Comparison of ENCODE assay signal across 28 cellular contexts in the genomic region with DNA sequence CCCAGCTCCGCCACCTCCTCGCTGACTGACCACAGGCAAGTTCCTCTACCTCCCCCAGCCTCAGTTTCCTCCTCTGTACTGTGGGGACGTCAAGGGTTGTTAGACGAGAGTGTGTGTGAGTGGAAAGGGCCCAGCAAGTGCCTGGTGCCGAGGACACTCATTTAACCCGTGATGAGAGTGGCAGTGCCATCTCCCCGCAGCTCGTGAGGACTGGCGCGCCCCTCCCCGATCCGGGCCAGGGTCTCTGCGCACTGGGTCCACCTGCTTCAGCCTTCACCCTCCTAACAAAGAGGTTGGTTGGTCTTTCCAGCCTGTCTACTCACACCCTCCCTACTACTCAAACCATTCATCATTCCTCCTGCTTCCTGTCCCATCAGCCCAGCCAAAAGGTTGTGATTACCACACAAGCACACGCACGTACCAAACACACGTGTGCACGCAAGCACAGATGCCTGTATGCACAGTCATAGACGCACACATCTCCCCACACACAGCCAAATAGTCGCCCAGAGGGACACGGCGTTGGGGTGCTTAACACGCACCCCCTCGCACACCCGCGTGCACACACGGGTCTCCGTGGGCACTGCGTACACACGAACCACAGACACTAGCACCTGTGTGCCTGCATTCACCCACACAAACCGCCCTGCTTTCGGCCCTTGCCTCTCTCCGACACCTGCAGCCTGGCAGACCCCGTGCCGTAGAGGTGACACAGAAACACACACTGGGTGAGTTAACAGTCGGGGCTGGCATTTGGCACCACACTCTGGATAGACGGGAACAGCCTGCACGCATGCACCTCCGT. TPM values are rescaled to one million over a fixed set of nuclear protein-coding genes. Genes with fewer than 3 reads are reported as not detected.
DNase-seq lines count a peak whose midpoint lies in the region; ATAC-seq and TF ChIP-seq lines count a peak whose summit lies in the region.
"Had no signal": no experiment of that assay in that cellular context is flagged by ENCODE, and none has a peak within 500 bp of the region (broad histone marks: within the 10 kb centered on the region; RNA-seq: fewer than 3 reads in every experiment).

No MANE protein-coding gene starts in this region.

- no peak overlapping the region for H3K4me3 Mint-ChIP-seq in activated CD4-positive, alpha-beta T cell treated with anti-CD3 and anti-CD28 coated beads for 36 hours
- H3K4me3 Mint-ChIP-seq in GM23338 = no peak overlapping the region; the same call in 2 of the 3 replicates
- H3K4me3 Mint-ChIP-seq: activated naive CD8-positive, alpha-beta T cell; CD4-positive, alpha-beta memory T cell; effector memory CD8-positive, alpha-beta T cell; memory B cell; neural crest cell; stimulated activated naive CD8-positive, alpha-beta T cell treated with anti-CD3 and anti-CD28 coated beads, Interleukin-15, amount 100 ng/mL, for 72 hours; T-helper 1 cell treated with Interleukin-12 subunit alpha and Interleukin-12 subunit beta and Interleukin-4 antibody, amounts not matched to agents 30 μg/mL and 1 μg/mL, for 36 hours had no signal

- H4K91ac ChIP-seq in neuronal stem cell (ENCODE audit: low read depth, low read length, poor library complexity) = no peak overlapping the region

- H3K4ac ChIP-seq in neuronal stem cell (ENCODE audit: low read length) = no peak overlapping the region

- no peak overlapping the region for H4K8ac ChIP-seq in neuronal stem cell (ENCODE audit: low read depth, low read length)

- H3K9me2 ChIP-seq in GM23338 (ENCODE audit: insufficient read depth) = no peaks in the 10 kb centered on the region

- peak overlapping the region; percentile 9 for H2AK5ac ChIP-seq in neuronal stem cell (ENCODE audit: low read depth, low read length)

- no peaks in the 10 kb centered on the region for H4K20me1 ChIP-seq in GM23338 (replicated peaks; ENCODE audit: insufficient read depth)

- H2BK12ac ChIP-seq in neuronal stem cell (ENCODE audit: low read length) = peak overlapping the region; percentile 0

- 0 out of 2 replicates have a peak, but pooled peaks cover 2% of the 10 kb centered on the region for H3F3A ChIP-seq in GM23338 (replicated peaks; ENCODE audit: low read depth)

- CTCF ChIA-PET in activated CD4-positive, alpha-beta T cell treated with anti-CD3 and anti-CD28 coated beads for 36 hours (lab: Charles Lee) = interaction anchor here (0.7 to 3.2 kb wide), 6 partner anchors 64 to 969 kb away, joined by 3 to 30 read pairs (median 4); no protein-coding TSS in a partner anchor
- CTCF ChIA-PET in HEK293T (lab: Yijun Ruan, JAX) = interaction anchor here (0.8 to 1.9 kb wide), 2 partner anchors 223 kb away, joined by 3 to 14 read pairs; no protein-coding TSS in a partner anchor

- H3K4me2 ChIP-seq in GM23338 (no peak overlapping the region), neuronal stem cell (ENCODE audit: insufficient read depth, low read length, poor library complexity, severe bottlenecking) (no peak overlapping the region)

- H3K27ac Mint-ChIP-seq in activated CD4-positive, alpha-beta T cell treated with anti-CD3 and anti-CD28 coated beads for 36 hours = no peak overlapping the region
- H3K27ac Mint-ChIP-seq in GM23338 = no peak overlapping the region
- H3K27ac Mint-ChIP-seq: activated naive CD8-positive, alpha-beta T cell; activated T-helper 2 cell treated with anti-CD3 and anti-CD28 coated beads, Interferon-gamma antibody, Interleukin-2, Interleukin-4, amounts not matched to agents 10 μg/mL and 5 μg/mL and 100 μg/mL, durations not matched to agents 14 hours and 24 hours and 36 hours; CD4-positive, alpha-beta memory T cell; effector memory CD8-positive, alpha-beta T cell; memory B cell; stimulated activated naive CD8-positive, alpha-beta T cell treated with anti-CD3 and anti-CD28 coated beads, Interleukin-15, amount 100 ng/mL, for 72 hours; T-helper 1 cell treated with Interleukin-12 subunit alpha and Interleukin-12 subunit beta and Interleukin-4 antibody, amounts not matched to agents 30 μg/mL and 1 μg/mL, for 36 hours had no signal

- no peaks in the 10 kb centered on the region for H3K9me3 Mint-ChIP-seq in activated CD4-positive, alpha-beta T cell treated with anti-CD3 and anti-CD28 coated beads for 36 hours (ENCODE audit: low read depth)
- H3K9me3 Mint-ChIP-seq in GM23338 = no peaks in the 10 kb centered on the region; the same call in 2 of the 3 replicates
- H3K9me3 Mint-ChIP-seq: activated T-helper 2 cell treated with anti-CD3 and anti-CD28 coated beads, Interferon-gamma antibody, Interleukin-2, Interleukin-4, amounts not matched to agents 10 μg/mL and 5 μg/mL and 100 μg/mL, durations not matched to agents 14 hours and 24 hours and 36 hours; effector memory CD8-positive, alpha-beta T cell; neural crest cell; stimulated activated naive CD8-positive, alpha-beta T cell treated with anti-CD3 and anti-CD28 coated beads, Interleukin-15, amount 100 ng/mL, for 72 hours; T-helper 1 cell treated with Interleukin-12 subunit alpha and Interleukin-12 subunit beta and Interleukin-4 antibody, amounts not matched to agents 30 μg/mL and 1 μg/mL, for 36 hours had no signal

- H3K36me3 Mint-ChIP-seq in activated CD4-positive, alpha-beta T cell treated with anti-CD3 and anti-CD28 coated beads for 36 hours (ENCODE audit: low read depth) = no peaks in the 10 kb centered on the region
- H3K36me3 Mint-ChIP-seq in GM23338 (ENCODE audit: low read depth) = no peaks in the 10 kb centered on the region
- H3K36me3 Mint-ChIP-seq: activated naive CD8-positive, alpha-beta T cell; IgD-negative memory B cell; memory B cell had no signal

- H3K36me3 ChIP-seq in GM23338 (ENCODE audit: insufficient read depth) = no peaks in the 10 kb centered on the region
- H3K36me3 ChIP-seq in body of pancreas (replicated peaks in 1 of 2; ENCODE audit: insufficient read depth in 1 of 2, low read depth in 2 of 2) = no peaks in the 10 kb centered on the region
- no peaks in the 10 kb centered on the region for H3K36me3 ChIP-seq in neuronal stem cell (replicated peaks in 1 of 2; ENCODE audit: control insufficient read depth in 2 of 2, insufficient read depth in 2 of 2, low read length in 2 of 2)
- H3K36me3 ChIP-seq: heart left ventricle, left lung, thoracic aorta had no signal

- H3K9me3 ChIP-seq in body of pancreas (no peaks in the 10 kb centered on the region), neuronal stem cell (replicated peaks in 1 of 2; ENCODE audit: control insufficient read depth in 2 of 2, insufficient read depth in 1 of 2, low read depth in 1 of 2, low read length in 2 of 2) (no peaks in the 10 kb centered on the region)
- H3K9me3 ChIP-seq: heart left ventricle, left lung, thoracic aorta had no signal

- H3K23ac ChIP-seq in neuronal stem cell (ENCODE audit: low read depth, low read length, poor library complexity) = peak overlapping the region; percentile 62

- no peak overlapping the region for H2BK120ac ChIP-seq in neuronal stem cell (ENCODE audit: low read depth, low read length)

- H3K9ac ChIP-seq in neuronal stem cell (ENCODE audit: low read depth, low read length, poor library complexity) = no peak overlapping the region

- peak overlapping the region; percentile 40 for H3K14ac ChIP-seq in neuronal stem cell (ENCODE audit: low read length)

- H2BK5ac ChIP-seq in neuronal stem cell (ENCODE audit: low read length) = no peak overlapping the region

- POLR2A ChIA-PET in activated CD4-positive, alpha-beta T cell treated with anti-CD3 and anti-CD28 coated beads for 36 hours (lab: Charles Lee) = no interaction called here
- POLR2A ChIA-PET in HEK293T (lab: Yijun Ruan, JAX) = no interaction called here

- H3K27me3 ChIP-seq in GM23338 (ENCODE audit: insufficient read depth) (no peaks in the 10 kb centered on the region), body of pancreas (peaks cover 0 to 7% of the 10 kb centered on the region in 2 donors), neuronal stem cell (ENCODE audit: control insufficient read depth in 3 of 3, insufficient read depth in 3 of 3, low read depth in 1 of 3, low read length in 3 of 3) (peaks cover 0 to 25% (median 17%) of the 10 kb centered on the region in 3 experiments)

- no peaks in the 10 kb centered on the region for H3K79me1 ChIP-seq in neuronal stem cell (ENCODE audit: low read depth, low read length)

- peak overlapping the region; percentile 65 for H2BK15ac ChIP-seq in neuronal stem cell (ENCODE audit: low read length)

- ATAC-seq in activated CD4-positive, alpha-beta T cell treated with anti-CD3 and anti-CD28 coated beads for 36 hours = peak; percentile 16
- ATAC-seq in GM23338 (peak; percentile 33), body of pancreas (peak; percentile 12), GM19467 (IDR thresholded peaks at IDR 0.05; ENCODE audit: unreplicated experiment) (no peak)
- ATAC-seq: activated CD4-positive, CD25-positive, alpha-beta regulatory T cell treated with anti-CD3 and anti-CD28 coated beads, Interleukin-2, amount 50 U/mL, for 24 hours; effector memory CD8-positive, alpha-beta T cell had no signal

- H2AFZ ChIP-seq in GM23338 (no peak overlapping the region), neuronal stem cell (ENCODE audit: low read length) (no peak overlapping the region)

- intact Hi-C loops in activated CD4-positive, alpha-beta T cell treated with anti-CD3 and anti-CD28 coated beads for 36 hours (cut with DNase I, micrococcal nuclease) = loop anchor here (1.0 to 5.0 kb wide), 3 partner anchors 138 to 223 kb away; no protein-coding TSS in a partner anchor
- intact Hi-C loops in body of pancreas (cut with DNase I) = loop anchor here (5.0 kb wide), 1 partner anchor 223 kb away; no protein-coding TSS in a partner anchor

- WGBS in body of pancreas, 2 donors = 53 to 56% methylated on average over 19 to 37 of the region's 38 CpGs
- no CpG with 5 or more reads among the region's 38 CpGs for WGBS in neuronal stem cell (ENCODE audit: extremely low coverage in 2 of 2, insufficient read length in 2 of 2, insufficient replicate concordance in 1 of 2), 2 donors

- DNase-seq in activated CD4-positive, alpha-beta T cell treated with anti-CD3 and anti-CD28 coated beads for 36 hours = no peak
- DNase-seq in activated CD4-positive, alpha-beta T cell treated with anti-CD3 and anti-CD28 coated beads for 4 hours = no peak
- DNase-seq in GM23338 (ENCODE audit: low spot score) (no peak), body of pancreas (no peak), neuronal stem cell (ENCODE audit: low spot score) (no peak), HEK293T (ENCODE audit: extremely low spot score) (no peak), AG08396 (ENCODE audit: low spot score) (no peak)
- DNase-seq: cortex of kidney, NCI-H1436 treated with DMSO at 0.1 percent for 48 hours, NCI-H2081 treated with DMSO at 0.1 percent for 48 hours had no signal

- H3K18ac ChIP-seq in neuronal stem cell (ENCODE audit: low read length) = peak overlapping the region; percentile 54

- TF ChIP-seq POLR2A in body of pancreas (IDR thresholded peaks at IDR 0.05) = no peak

- TF ChIP-seq CTCF in GM23338 (conservative IDR thresholded peaks at IDR 0.05; ENCODE audit: low read depth in 2 of 2) (no peak), body of pancreas (IDR thresholded peaks at IDR 0.05) (no peak)

- H3K4me3 ChIP-seq in GM23338 (no peak overlapping the region), body of pancreas (no peak overlapping the region), neuronal stem cell (ENCODE audit: low read length in 2 of 2) (no peak overlapping the region)
- H3K4me3 ChIP-seq: heart left ventricle, left lung, SK-N-MC, thoracic aorta had no signal

- H3K27ac ChIP-seq in GM23338 (ENCODE audit: low read depth) (no peak overlapping the region), body of pancreas (no peak overlapping the region), neuronal stem cell (replicated peaks; ENCODE audit: low read length) (no peak overlapping the region)
- H3K27ac ChIP-seq: heart left ventricle, left lung, SK-N-MC, thoracic aorta had no signal

- no peaks in the 10 kb centered on the region for H3K4me1 Mint-ChIP-seq in activated CD4-positive, alpha-beta T cell treated with anti-CD3 and anti-CD28 coated beads for 36 hours
- peaks cover 35% of the 10 kb centered on the region for H3K4me1 Mint-ChIP-seq in GM23338
- H3K4me1 Mint-ChIP-seq: CD4-positive, alpha-beta memory T cell; IgD-negative memory B cell; memory B cell had no signal

- H3K27me3 Mint-ChIP-seq in activated CD4-positive, alpha-beta T cell treated with anti-CD3 and anti-CD28 coated beads for 36 hours = peaks cover 41% of the 10 kb centered on the region
- H3K27me3 Mint-ChIP-seq in GM23338 (ENCODE audit: insufficient read depth, low read depth, poor library complexity) = peaks cover 28% of the 10 kb centered on the region

- H3K79me2 ChIP-seq in GM23338 (replicated peaks; ENCODE audit: insufficient read depth) = no peaks in the 10 kb centered on the region

- H3K4me1 ChIP-seq in GM23338 (ENCODE audit: insufficient read depth) (no peaks in the 10 kb centered on the region), body of pancreas (no peaks in the 10 kb centered on the region), neuronal stem cell (ENCODE audit: control insufficient read depth in 2 of 2, insufficient read depth in 1 of 2, low read depth in 1 of 2, low read length in 2 of 2) (peaks cover 0 to 2% of the 10 kb centered on the region in 2 donors)
- H3K4me1 ChIP-seq: left lung had no signal

RNA-seq across cellular contexts. Expression of a gene that starts 39.3 kb away (rescaled TPM):
- not detected for total RNA-seq in activated CD4-positive, alpha-beta T cell treated with anti-CD3 and anti-CD28 coated beads for 36 hours
- total RNA-seq in GM23338 (2014; rRNA removed; shearing (Covaris generic)) = not detected in 2 replicates
- not detected in 2 replicates for polyA plus RNA-seq in GM23338 (2016; fragmentation: Nextera tagmentation; extraction: Ambion mirVana)
- not detected for total RNA-seq in body of pancreas
- not detected for polyA plus RNA-seq in neuronal stem cell (2013, experiment 1 of 2)
- polyA plus RNA-seq in neuronal stem cell (2013, experiment 2 of 2) = not detected
- total RNA-seq: activated T-helper 2 cell treated with anti-CD3 and anti-CD28 coated beads, Interferon-gamma antibody, Interleukin-2, Interleukin-4, amounts not matched to agents 10 μg/mL and 5 μg/mL and 100 μg/mL, durations not matched to agents 14 hours and 24 hours and 36 hours; astrocyte; CD4-positive, alpha-beta memory T cell; fibroblast of villous mesenchyme; heart left ventricle; left lung; neural crest cell; right cardiac atrium; thoracic aorta had no signal
- polyA plus RNA-seq: CD4-positive, alpha-beta memory T cell; heart left ventricle; IgD-negative memory B cell; right cardiac atrium had no signal
